14 cellular contexts compared by ENCODE assay signal in the genomic region with DNA sequence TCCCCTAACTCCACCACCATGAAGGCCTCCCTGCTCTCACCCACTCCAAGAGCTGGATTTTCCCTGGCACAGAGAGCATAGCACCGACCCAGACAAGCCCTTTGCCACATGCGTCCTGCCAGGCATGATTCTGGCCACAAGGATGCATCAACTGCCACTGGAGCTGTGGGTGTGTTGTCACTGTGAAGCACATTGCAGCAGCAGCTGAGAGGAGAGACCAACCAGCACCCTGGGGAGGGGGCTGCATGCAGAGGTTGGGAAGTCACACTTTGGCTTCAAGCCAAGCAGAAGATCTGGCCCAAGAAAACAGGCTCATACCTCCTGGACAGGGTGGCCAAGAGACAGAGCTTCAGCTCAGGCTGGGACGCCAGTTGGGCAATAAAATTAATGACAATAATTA. TPM values are rescaled to one million over a fixed set of nuclear protein-coding genes. Genes with fewer than 3 reads are reported as not detected.
"Had no signal": no experiment of that assay in that cellular context is flagged by ENCODE, and none has a peak within 500 bp of the region (broad histone marks: within the 10 kb centered on the region; RNA-seq: fewer than 3 reads in every experiment).

No MANE protein-coding gene starts in this region.

- H3K4me3 ChIP-seq: left ventricle myocardium inferior, spleen, thoracic aorta had no signal

- H3K27me3 ChIP-seq: foreskin keratinocyte had no signal

- H3K27ac ChIP-seq: foreskin keratinocyte, left ventricle myocardium inferior, spleen, thoracic aorta had no signal

- DNase-seq: activated CD8-positive, alpha-beta memory T cell treated with anti-CD3 and anti-CD28 coated beads, Interleukin-2, amount 50 U/mL, for 4 hours; activated CD8-positive, alpha-beta T cell treated with anti-CD3 and anti-CD28 coated beads for 36 hours; activated naive CD8-positive, alpha-beta T cell treated with anti-CD3 and anti-CD28 coated beads, Interleukin-2, amount 10 ng/mL, durations not matched to agents 7 days and 5 days; effector memory CD4-positive, alpha-beta T cell; foreskin keratinocyte; glutamatergic neuron; hypothalamus; left ventricle myocardium inferior; mesendoderm; spleen; stimulated activated CD4-positive, alpha-beta T cell treated with anti-CD3 and anti-CD28 coated beads, Interleukin-1b, Interleukin-23, amount 100 ng/mL, for 48 hours had no signal

- H3K36me3 ChIP-seq: left ventricle myocardium inferior, spleen, thoracic aorta had no signal

- H3K9me3 ChIP-seq: left ventricle myocardium inferior, spleen, thoracic aorta had no signal

- ATAC-seq: activated CD8-positive, alpha-beta T cell treated with anti-CD3 and anti-CD28 coated beads for 36 hours; foreskin keratinocyte; sciatic nerve had no signal

RNA-seq across cellular contexts. Expression of a gene that starts 22.6 kb away (rescaled TPM):
- total RNA-seq: activated naive CD8-positive, alpha-beta T cell treated with anti-CD3 and anti-CD28 coated beads, Interleukin-2, amount 10 ng/mL, durations not matched to agents 7 days and 5 days; pulmonary artery endothelial cell had no signal
